27 cellular contexts compared by ENCODE assay signal in genomic region chr11:119402470-119402869, GRCh38. TPM values are rescaled to one million over a fixed set of nuclear protein-coding genes. Genes with fewer than 3 reads are reported as not detected.
DNase-seq lines count a peak whose midpoint lies in the region; ATAC-seq and TF ChIP-seq lines count a peak whose summit lies in the region.
"Had no signal": no experiment of that assay in that cellular context is flagged by ENCODE, and none has a peak within 500 bp of the region (broad histone marks: within the 10 kb centered on the region; RNA-seq: fewer than 3 reads in every experiment).

No MANE protein-coding gene starts in this region.

- no peaks in the 10 kb centered on the region for H3F3A ChIP-seq in PC-9 (ENCODE audit: insufficient read depth, low read depth)

- H3K27ac Mint-ChIP-seq in mesothelial cell of epicardium (peak overlapping the region; percentile 58), osteocyte (ENCODE audit: unreplicated experiment) (no peak overlapping the region), natural killer cell (no peak overlapping the region)
- H3K27ac Mint-ChIP-seq: CD14-positive monocyte; CD4-positive, alpha-beta memory T cell; CD4-positive, CD25-positive, alpha-beta regulatory T cell; CD8-positive, alpha-beta memory T cell had no signal

- BruUV-seq in PC-9 (replicated peaks; lab: Mats Ljungman, UMichigan), result no TSS peak

- H3K9me3 Mint-ChIP-seq in mesothelial cell of epicardium (peaks cover 44% of the 10 kb centered on the region), osteocyte (ENCODE audit: unreplicated experiment) (peaks cover 37% of the 10 kb centered on the region), natural killer cell (peaks cover 6 to 16% of the 10 kb centered on the region in 2 donors)

- H3K27ac ChIP-seq in upper lobe of right lung, result no peak overlapping the region
- H3K27ac ChIP-seq in PC-9, result no peak overlapping the region
- H3K27ac ChIP-seq: BLaER1 had no signal

- DNase-seq in mesothelial cell of epicardium (ENCODE audit: low spot score in 2 of 2, unreplicated experiment in 2 of 2), result no peak
- DNase-seq in osteocyte (ENCODE audit: extremely low spot score, unreplicated experiment), result peak; percentile 68
- DNase-seq in upper lobe of right lung, result no peak
- DNase-seq in natural killer cell, result no peak
- DNase-seq in NCI-H1436 (lab: John Stamatoyannopoulos, UW), result no peak
- no peak for DNase-seq in PC-9
- DNase-seq in activated CD4-positive, alpha-beta T cell treated with anti-CD3 and anti-CD28 coated beads, Interleukin-2, amount 50 U/mL, for 48 hours, result no peak
- DNase-seq: 8988T; ACHN; BE2C; C1 segment of cervical spinal cord; CD4-positive, alpha-beta memory T cell; CD4-positive, CD25-positive, alpha-beta regulatory T cell; CD8-positive, alpha-beta memory T cell; COR-L47; DMS 273 treated with DMSO at 0.1 percent for 48 hours; DMS153; DMS53; DMS79; DND-41; EL; GDM1 had no signal

- H3K4me1 Mint-ChIP-seq in mesothelial cell of epicardium (peaks cover 32% of the 10 kb centered on the region), osteocyte (ENCODE audit: unreplicated experiment) (peaks cover 3% of the 10 kb centered on the region), natural killer cell (no peaks in the 10 kb centered on the region)
- H3K4me1 Mint-ChIP-seq: CD14-positive monocyte; CD4-positive, alpha-beta memory T cell; CD4-positive, CD25-positive, alpha-beta regulatory T cell; CD8-positive, alpha-beta memory T cell had no signal

- H3K4me3 Mint-ChIP-seq in mesothelial cell of epicardium (no peak overlapping the region), osteocyte (ENCODE audit: unreplicated experiment) (no peak overlapping the region), natural killer cell (no peak overlapping the region)
- H3K4me3 Mint-ChIP-seq: CD14-positive monocyte; CD4-positive, alpha-beta memory T cell; CD4-positive, CD25-positive, alpha-beta regulatory T cell; CD8-positive, alpha-beta memory T cell had no signal

- no peaks in the 10 kb centered on the region for H3K9me2 ChIP-seq in PC-9 (ENCODE audit: insufficient read depth)

- CTCF ChIA-PET in PC-9 (lab: Charles Lee), result no interaction called here

- H2AFZ ChIP-seq in PC-9, result no peak overlapping the region

- H3K27me3 Mint-ChIP-seq in mesothelial cell of epicardium (ENCODE audit: low read depth) (no peaks in the 10 kb centered on the region), osteocyte (ENCODE audit: unreplicated experiment) (peaks cover 52% of the 10 kb centered on the region), natural killer cell (ENCODE audit: low read depth in 2 of 2) (peaks cover 24 to 63% of the 10 kb centered on the region in 2 donors)

- TF ChIP-seq CTCF in mesothelial cell of epicardium (IDR thresholded peaks at IDR 0.05; ENCODE audit: unreplicated experiment), result no peak
- no peak for TF ChIP-seq CTCF in osteocyte (IDR thresholded peaks at IDR 0.05)
- TF ChIP-seq CTCF in upper lobe of right lung (IDR thresholded peaks at IDR 0.05), result no peak
- TF ChIP-seq CTCF in natural killer cell (IDR thresholded peaks at IDR 0.05), result no peak
- TF ChIP-seq CTCF in PC-9 (conservative IDR thresholded peaks at IDR 0.05), result no peak

- H3K4me3 ChIP-seq in upper lobe of right lung (no peak overlapping the region), PC-9 (no peak overlapping the region)
- H3K4me3 ChIP-seq: BLaER1, GM12878 had no signal

- H3K9me3 ChIP-seq in upper lobe of right lung (no peaks in the 10 kb centered on the region), PC-9 (ENCODE audit: insufficient read depth, low read depth) (peaks cover 10% of the 10 kb centered on the region)
- H3K9me3 ChIP-seq: BE2C had no signal

- intact Hi-C loops in upper lobe of right lung (cut with DNase I), result no loop called here
- intact Hi-C loops in natural killer cell (cut with micrococcal nuclease), result no loop called here
- intact Hi-C loops in PC-9 (cut with micrococcal nuclease; ENCODE audit: unreplicated experiment), result no loop called here

- peaks cover 24% of the 10 kb centered on the region for H3K36me3 Mint-ChIP-seq in mesothelial cell of epicardium
- H3K36me3 Mint-ChIP-seq in osteocyte (ENCODE audit: unreplicated experiment), result no peaks in the 10 kb centered on the region
- H3K36me3 Mint-ChIP-seq in natural killer cell, result peaks cover 32% of the 10 kb centered on the region
- H3K36me3 Mint-ChIP-seq: CD14-positive monocyte; CD4-positive, CD25-positive, alpha-beta regulatory T cell had no signal

- H4K20me1 ChIP-seq in PC-9 (ENCODE audit: insufficient read depth), result no peaks in the 10 kb centered on the region
- H4K20me1 ChIP-seq: BLaER1 had no signal

- H3K4me1 ChIP-seq in upper lobe of right lung, result no peaks in the 10 kb centered on the region
- no peaks in the 10 kb centered on the region for H3K4me1 ChIP-seq in PC-9 (replicated peaks; ENCODE audit: insufficient read depth)
- H3K4me1 ChIP-seq: BE2C had no signal

- H3K36me3 ChIP-seq in upper lobe of right lung (no peaks in the 10 kb centered on the region), PC-9 (ENCODE audit: low read depth) (no peaks in the 10 kb centered on the region)
- H3K36me3 ChIP-seq: BLaER1 had no signal

- H3K27me3 ChIP-seq in upper lobe of right lung, result no peaks in the 10 kb centered on the region
- H3K27me3 ChIP-seq in PC-9 (ENCODE audit: insufficient read depth, low read depth), result no peaks in the 10 kb centered on the region
- H3K27me3 ChIP-seq: BE2C, BLaER1 had no signal

- H3K79me2 ChIP-seq in PC-9 (ENCODE audit: low read depth), result no peaks in the 10 kb centered on the region

- POLR2A ChIA-PET in PC-9 (lab: Charles Lee; ENCODE audit: unreplicated experiment), result no interaction called here

- peak; percentile 20 for ATAC-seq in upper lobe of right lung
- no peak for ATAC-seq in natural killer cell
- ATAC-seq: GM12878 had no signal

- H3K4me2 ChIP-seq in PC-9, result no peak overlapping the region
- H3K4me2 ChIP-seq: BLaER1 had no signal

RNA-seq across cellular contexts. Expression of gene THY1, which starts 20.5 kb away (rescaled TPM):
- total RNA-seq in mesothelial cell of epicardium (121 to 127 TPM (median 121 TPM) in 3 replicates), osteocyte (11.3 and 14.0 TPM in 2 replicates), upper lobe of right lung (7.8 TPM), natural killer cell (not detected), PC-9 (2021) (not detected in 2 replicates)
- total RNA-seq: CD4-positive, alpha-beta memory T cell; CD4-positive, CD25-positive, alpha-beta regulatory T cell had no signal

RNA-seq across cellular contexts. Expression of gene USP2, which starts 21.0 kb away (rescaled TPM):
- total RNA-seq in mesothelial cell of epicardium, result 12.4 to 13.2 TPM (median 13.1 TPM) in 3 replicates
- 0.11 and 0.24 TPM in 2 replicates for total RNA-seq in osteocyte
- 3.0 TPM for total RNA-seq in upper lobe of right lung
- total RNA-seq in natural killer cell, result 1 to 10 TPM in 1 of 3 donors, under 1 TPM in 1, not detected in 1; 0.50 to 3.9 TPM
- 2.1 and 2.7 TPM in 2 replicates for total RNA-seq in PC-9 (2021)

RNA-seq across cellular contexts. Expression of gene MFRP, which starts 56.0 kb away (rescaled TPM):
- not detected in 3 replicates for total RNA-seq in mesothelial cell of epicardium
- total RNA-seq in osteocyte, result not detected in 2 replicates
- not detected for total RNA-seq in upper lobe of right lung
- not detected for total RNA-seq in natural killer cell
- not detected in 2 replicates for total RNA-seq in PC-9 (2021)
- total RNA-seq: A673; CD4-positive, alpha-beta memory T cell; CD4-positive, CD25-positive, alpha-beta regulatory T cell; CD8-positive, alpha-beta memory T cell; Daoy; GM12878 had no signal
